Comparison of ENCODE assay signal across 26 cellular contexts in the genomic region with DNA sequence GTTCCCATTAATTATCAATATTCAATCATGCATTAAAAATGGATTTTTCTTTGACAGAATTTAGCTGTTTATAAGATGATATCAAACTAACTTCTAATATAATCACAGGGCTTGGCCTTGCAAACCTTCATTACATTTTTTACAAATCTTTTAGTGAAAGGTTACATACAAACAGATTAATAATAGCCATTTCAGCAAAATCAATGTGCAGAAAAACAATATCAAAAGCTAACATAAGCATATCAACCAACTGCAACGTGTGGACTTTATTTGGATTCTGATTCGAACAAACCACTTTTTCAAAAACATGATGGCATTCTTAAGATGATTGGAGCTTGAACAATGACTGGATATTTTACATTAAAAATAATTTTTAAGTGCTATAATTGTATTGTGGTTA.
"Had no signal": no experiment of that assay in that cellular context is flagged by ENCODE, and none has a peak within 500 bp of the region (broad histone marks: within the 10 kb centered on the region; RNA-seq: fewer than 3 reads in every experiment).

No MANE protein-coding gene starts in this region.

- H3K4me3 ChIP-seq: colonic mucosa, esophagus squamous epithelium, gastrocnemius medialis, heart right ventricle, left lung, lower lobe of right lung had no signal

- H3K9me3 ChIP-seq: colonic mucosa, esophagus squamous epithelium, gastrocnemius medialis, heart right ventricle, left lung, lower lobe of right lung had no signal

- H3K36me3 ChIP-seq: colonic mucosa, esophagus squamous epithelium, gastrocnemius medialis, heart right ventricle, left lung, lower lobe of right lung had no signal

- DNase-seq: colonic mucosa; cortex of kidney; effector CD8-positive, alpha-beta T cell; effector memory CD8-positive, alpha-beta T cell; endodermal cell; erythroblast; esophagus squamous epithelium; foreskin fibroblast; foreskin melanocyte; gastrocnemius medialis; glutamatergic neuron; head of caudate nucleus; heart right ventricle; hippocampal formation; left cardiac atrium; left lung; left ventricle myocardium superior; lower lobe of right lung; mesendoderm; midbrain; naive thymus-derived CD4-positive, alpha-beta T cell had no signal

- H3K27ac ChIP-seq: colonic mucosa, epithelial cell of prostate, esophagus squamous epithelium, gastrocnemius medialis, heart right ventricle, left lung, lower lobe of right lung had no signal

- ATAC-seq: effector memory CD8-positive, alpha-beta T cell; esophagus mucosa; gastrocnemius medialis; heart right ventricle; left cardiac atrium; left lung; left ventricle myocardium superior; lower lobe of right lung; naive thymus-derived CD4-positive, alpha-beta T cell had no signal

- H3K4me1 ChIP-seq: colonic mucosa, esophagus squamous epithelium, gastrocnemius medialis, heart right ventricle, left lung, lower lobe of right lung had no signal

- H3K27me3 ChIP-seq: colonic mucosa, gastrocnemius medialis, left lung had no signal

- FAIRE-seq: endometrium, islet of Langerhans, keratinocyte had no signal
